Comparison of ENCODE assay signal across 14 cellular contexts in genomic region chr4:32748498-32748897, GRCh38.
DNase-seq lines count a peak whose midpoint lies in the region; ATAC-seq and TF ChIP-seq lines count a peak whose summit lies in the region.
"Had no signal": no experiment of that assay in that cellular context is flagged by ENCODE, and none has a peak within 500 bp of the region (broad histone marks: within the 10 kb centered on the region; RNA-seq: fewer than 3 reads in every experiment).

No MANE protein-coding gene starts in this region.

- TF ChIP-seq CTCF in endodermal cell (conservative IDR thresholded peaks at IDR 0.05) = peak; percentile 34

- H3K27ac ChIP-seq in endodermal cell (ENCODE audit: low read depth, low read length) = no peak overlapping the region
- H3K27ac ChIP-seq: GM23248 had no signal

- 94 to 100% methylated on average over 4 to 9 of the region's 9 CpGs for WGBS in endodermal cell (ENCODE audit: insufficient coverage in 1 of 2, insufficient read length in 1 of 2), 2 experiments

- no peak overlapping the region for H3K4me3 ChIP-seq in endodermal cell (ENCODE audit: low read length)
- H3K4me3 ChIP-seq: GM23248 had no signal

- H3K36me3 Mint-ChIP-seq in endodermal cell (ENCODE audit: low read depth) = no peaks in the 10 kb centered on the region
- H3K36me3 Mint-ChIP-seq: CD14-positive monocyte had no signal

- no peaks in the 10 kb centered on the region for H3K36me3 ChIP-seq in endodermal cell (ENCODE audit: control insufficient read depth, insufficient read depth, low read length)

- H3K9me3 ChIP-seq in endodermal cell (ENCODE audit: control insufficient read depth, low read length) = no peaks in the 10 kb centered on the region

- peak; percentile 26 for ATAC-seq in left lobe of liver
- no peak for ATAC-seq in GM19395 (IDR thresholded peaks at IDR 0.05; ENCODE audit: unreplicated experiment)
- ATAC-seq in GM21423 (IDR thresholded peaks at IDR 0.05; ENCODE audit: unreplicated experiment) = no peak

- H3K4me1 Mint-ChIP-seq in endodermal cell = no peaks in the 10 kb centered on the region
- H3K4me1 Mint-ChIP-seq: CD14-positive monocyte had no signal

- no peaks in the 10 kb centered on the region for H3K4me1 ChIP-seq in endodermal cell (ENCODE audit: control insufficient read depth, insufficient read depth, low read length)

- DNase-seq in Daoy (ENCODE audit: low read depth) (peak; percentile 1), HuH-7.5 (ENCODE audit: low spot score) (peak; percentile 13), endodermal cell (peak; percentile 60), left lobe of liver (ENCODE audit: low spot score) (no peak), NCI-H345 treated with DMSO at 0.1 percent for 48 hours (lab: John Stamatoyannopoulos, UW; ENCODE audit: unreplicated experiment) (no peak)
- DNase-seq: DMS79, GM23248, HFFc6, Karpas-422, NCI-H2029 treated with DMSO at 0.1 percent for 48 hours, NCI-H524 treated with DMSO at 0.1 percent for 48 hours had no signal

- no peak overlapping the region for H3K4me3 Mint-ChIP-seq in endodermal cell
- H3K4me3 Mint-ChIP-seq: CD14-positive monocyte, HFFc6 had no signal

- H3K27ac Mint-ChIP-seq in endodermal cell = no peak overlapping the region
- H3K27ac Mint-ChIP-seq: CD14-positive monocyte, HFFc6 had no signal

- H3K27me3 ChIP-seq in endodermal cell (ENCODE audit: control insufficient read depth, insufficient read depth, low read length, poor library complexity, severe bottlenecking) = no peaks in the 10 kb centered on the region

- H3K9ac ChIP-seq in endodermal cell (ENCODE audit: extremely low read depth, low read length, poor library complexity, severe bottlenecking) = no peak overlapping the region
- H3K9ac ChIP-seq: GM23248 had no signal

- no peaks in the 10 kb centered on the region for H3K9me3 Mint-ChIP-seq in endodermal cell

- no peaks in the 10 kb centered on the region for H3K27me3 Mint-ChIP-seq in endodermal cell (ENCODE audit: insufficient read depth)

Comparison
In these comparisons a context has a peak if more than half of its experiments do, and no peak if none do; other contexts are left out.
1. DNase-seq: peak in Daoy (single experiment), HuH-7.5 (single experiment) and endodermal cell (single experiment); none in left lobe of liver (single experiment) and NCI-H345 treated with DMSO at 0.1 percent for 48 hours (single experiment).